Comparison of ENCODE assay signal across 8 cellular contexts in genomic region chr11:118924591-118925585, GRCh38. TPM values are rescaled to one million over a fixed set of nuclear protein-coding genes. Genes with fewer than 3 reads are reported as not detected.
DNase-seq lines count a peak whose midpoint lies in the region; ATAC-seq and TF ChIP-seq lines count a peak whose summit lies in the region.

No MANE protein-coding gene starts in this region.

- H3K36me3 Mint-ChIP-seq in activated CD8-positive, alpha-beta T cell treated with anti-CD3 and anti-CD28 coated beads for 36 hours (ENCODE audit: low read depth) = peaks cover 3% of the 10 kb centered on the region
- H3K36me3 Mint-ChIP-seq in nephron (ENCODE audit: low read depth) = no peaks in the 10 kb centered on the region

- no peaks in the 10 kb centered on the region for H3K27me3 ChIP-seq in DND-41 (ENCODE audit: insufficient read depth, low read length, poor library complexity)
- H3K27me3 ChIP-seq in esophagus squamous epithelium = no peaks in the 10 kb centered on the region

- ATAC-seq in DND-41 (ENCODE audit: insufficient read depth, low read depth) (peak; percentile 20; the same call in 1 of the 3 replicates), GM18868 (IDR thresholded peaks at IDR 0.05; ENCODE audit: unreplicated experiment) (no peak), GM18502 (IDR thresholded peaks at IDR 0.05; ENCODE audit: poor library complexity, unreplicated experiment) (no peak)
- no peak for ATAC-seq in activated CD8-positive, alpha-beta T cell treated with anti-CD3 and anti-CD28 coated beads for 36 hours

- H3K4me3 Mint-ChIP-seq in activated CD8-positive, alpha-beta T cell treated with anti-CD3 and anti-CD28 coated beads for 36 hours = peak overlapping the region; percentile 86
- H3K4me3 Mint-ChIP-seq in nephron = peak overlapping the region; percentile 91 to 99 (median 91)

- intact Hi-C loops in activated CD8-positive, alpha-beta T cell treated with anti-CD3 and anti-CD28 coated beads for 36 hours (cut with micrococcal nuclease) = loop anchor here (5.0 kb wide), 1 partner anchor 133 kb away; the partner anchor contains the start of gene DDX6
- intact Hi-C loops in esophagus squamous epithelium (cut with DNase I) = loop anchor here (2.0 kb wide), 1 partner anchor 16 kb away; no protein-coding TSS in a partner anchor

- POLR2A ChIA-PET in activated CD8-positive, alpha-beta T cell treated with anti-CD3 and anti-CD28 coated beads for 36 hours (lab: Charles Lee) = interaction anchor here (0.6 to 1.7 kb wide), 7 partner anchors 20 to 266 kb away, joined by 3 to 6 read pairs (median 3); partner anchors contain the start of genes CENATAC, RPS25 and TRAPPC4

- 0% methylated on average over 2 to 12 of the region's 45 CpGs for WGBS in esophagus squamous epithelium, 2 donors

- peak overlapping the region; percentile 82 for H3K9ac ChIP-seq in DND-41 (ENCODE audit: low read depth, low read length)

- H3K9me3 Mint-ChIP-seq in activated CD8-positive, alpha-beta T cell treated with anti-CD3 and anti-CD28 coated beads for 36 hours = no peaks in the 10 kb centered on the region
- H3K9me3 Mint-ChIP-seq in nephron = no peaks in the 10 kb centered on the region

- no peaks in the 10 kb centered on the region for H3K9me3 ChIP-seq in DND-41 (ENCODE audit: insufficient read depth, low read length, severe bottlenecking)
- H3K9me3 ChIP-seq in esophagus squamous epithelium = no peaks in the 10 kb centered on the region

- H3K79me2 ChIP-seq in DND-41 (ENCODE audit: insufficient read depth, low read length) = peaks cover 55% of the 10 kb centered on the region

- H3K4me1 ChIP-seq in DND-41 (ENCODE audit: insufficient read depth, low read length) = peaks cover 91% of the 10 kb centered on the region
- peaks cover 60 to 77% (median 69%) of the 10 kb centered on the region in 3 donors for H3K4me1 ChIP-seq in esophagus squamous epithelium

- H4K20me1 ChIP-seq in DND-41 (ENCODE audit: insufficient read depth, low read length) = peaks cover 28% of the 10 kb centered on the region

- DNase-seq in DND-41 (peak; percentile 58), HuH-7.5 (ENCODE audit: low spot score) (peak; percentile 91), esophagus squamous epithelium (lab: John Stamatoyannopoulos, UW) (no peak), COLO829 (ENCODE audit: low spot score) (no peak)
- peak; percentile 74 for DNase-seq in activated CD8-positive, alpha-beta T cell treated with anti-CD3 and anti-CD28 coated beads for 36 hours

- H3K36me3 ChIP-seq in DND-41 (ENCODE audit: insufficient read depth, low read length) (peaks cover 21% of the 10 kb centered on the region; the same call in 1 of the 2 replicates), esophagus squamous epithelium (no peaks in the 10 kb centered on the region)

- peak overlapping the region; percentile 57 for H2AFZ ChIP-seq in DND-41 (ENCODE audit: low read depth, low read length)

- TF ChIP-seq CTCF in DND-41 (IDR thresholded peaks at IDR 0.05; ENCODE audit: borderline replicate concordance, extremely low read depth, low read length, poor library complexity, severe bottlenecking) (no peak), esophagus squamous epithelium (IDR thresholded peaks at IDR 0.05) (no peak), nephron (IDR thresholded peaks at IDR 0.05; ENCODE audit: unreplicated experiment in 3 of 3) (no peak)
- no peak for TF ChIP-seq CTCF in activated CD8-positive, alpha-beta T cell treated with anti-CD3 and anti-CD28 coated beads for 36 hours (IDR thresholded peaks at IDR 0.05)

- H3K4me1 Mint-ChIP-seq in activated CD8-positive, alpha-beta T cell treated with anti-CD3 and anti-CD28 coated beads for 36 hours (ENCODE audit: low read depth) = peaks cover 51% of the 10 kb centered on the region
- H3K4me1 Mint-ChIP-seq in nephron = peaks cover 57% of the 10 kb centered on the region

- CTCF ChIA-PET in activated CD8-positive, alpha-beta T cell treated with anti-CD3 and anti-CD28 coated beads for 36 hours (lab: Charles Lee) = interaction anchor here (1.0 to 3.1 kb wide), 9 partner anchors 15 to 235 kb away, joined by 3 to 14 read pairs (median 5); partner anchors contain the start of gene DDX6

- peak overlapping the region; percentile 89 for H3K4me2 ChIP-seq in DND-41 (ENCODE audit: insufficient read depth, low read length)

- H3K4me3 ChIP-seq in DND-41 (ENCODE audit: low read depth in 1 of 2, low read length in 2 of 2) (peak overlapping the region; percentile 50 to 97), esophagus squamous epithelium (peak overlapping the region; percentile 78 to 92 (median 90))

- H3K27me3 Mint-ChIP-seq in activated CD8-positive, alpha-beta T cell treated with anti-CD3 and anti-CD28 coated beads for 36 hours = no peaks in the 10 kb centered on the region
- H3K27me3 Mint-ChIP-seq in nephron (ENCODE audit: low read depth) = peaks cover 3% of the 10 kb centered on the region

- peak overlapping the region; percentile 81 for H3K27ac Mint-ChIP-seq in activated CD8-positive, alpha-beta T cell treated with anti-CD3 and anti-CD28 coated beads for 36 hours
- H3K27ac Mint-ChIP-seq in nephron = peak overlapping the region; percentile 84 to 96 (median 90)

- H3K27ac ChIP-seq in DND-41 (ENCODE audit: low read length) (peak overlapping the region; percentile 66), esophagus squamous epithelium (peak overlapping the region; percentile 95 to 100 (median 98))

- peak in 1 of 4 donors; percentile 41 for TF ChIP-seq POLR2A in esophagus squamous epithelium (IDR thresholded peaks at IDR 0.05)

RNA-seq across cellular contexts. Expression of gene BCL9L, which starts 0.8 kb away (rescaled TPM):
- 10 to 100 TPM; 35.9 to 38.8 TPM for total RNA-seq in activated CD8-positive, alpha-beta T cell treated with anti-CD3 and anti-CD28 coated beads for 36 hours
- total RNA-seq in esophagus squamous epithelium = 10 to 100 TPM; 16.4 to 29.6 (median 18.9) TPM

RNA-seq across cellular contexts. Expression of gene UPK2, which starts 31.2 kb away (rescaled TPM):
- 1 to 10 TPM; 1.5 to 2.2 TPM for total RNA-seq in activated CD8-positive, alpha-beta T cell treated with anti-CD3 and anti-CD28 coated beads for 36 hours
- total RNA-seq in esophagus squamous epithelium = under 1 TPM in 1 of 4 donors, not detected in 3; 0.57 TPM

RNA-seq across cellular contexts. Expression of gene CXCR5, which starts 41.2 kb away (rescaled TPM):
- total RNA-seq in activated CD8-positive, alpha-beta T cell treated with anti-CD3 and anti-CD28 coated beads for 36 hours = under 1 TPM; 0.60 to 0.92 TPM
- total RNA-seq in esophagus squamous epithelium = under 1 TPM in 1 of 4 donors, not detected in 3; 0.06 TPM

RNA-seq across cellular contexts. Expression of gene FOXR1, which starts 46.7 kb away (rescaled TPM):
- not detected for total RNA-seq in activated CD8-positive, alpha-beta T cell treated with anti-CD3 and anti-CD28 coated beads for 36 hours
- total RNA-seq in esophagus squamous epithelium = not detected

Comparison
In these comparisons a context has a peak if more than half of its experiments do, and no peak if none do; other contexts are left out.
1. DNase-seq: peak in DND-41 (single experiment), HuH-7.5 (single experiment) and activated CD8-positive, alpha-beta T cell treated with anti-CD3 and anti-CD28 coated beads for 36 hours (single experiment); none in esophagus squamous epithelium (single experiment) and COLO829 (single experiment).